ENCODE assay signal across 2 cellular contexts in the genomic region with DNA sequence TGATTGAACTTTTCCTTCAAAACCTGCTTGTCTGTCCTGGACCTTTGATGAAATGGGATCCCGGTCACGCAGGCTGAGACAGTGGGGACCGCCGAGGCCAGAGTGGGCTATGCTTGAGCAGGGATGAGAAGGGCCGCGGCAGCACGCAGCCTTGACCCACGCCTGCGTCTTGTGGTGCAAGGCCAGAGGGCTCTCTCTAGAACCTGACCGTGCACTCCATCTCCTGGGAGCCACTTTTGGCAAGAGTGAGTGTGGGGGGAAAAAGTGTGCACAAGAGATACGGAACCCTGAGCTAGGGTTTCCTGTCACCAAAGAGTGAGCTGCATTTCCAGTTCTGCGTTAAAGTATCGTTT.
TF ChIP-seq lines count a peak whose summit lies in the region.

No MANE protein-coding gene starts in this region.

TF ChIP-seq in GM12878, 131 proteins besides CTCF, POLR2A, EP300 and RAD21:
- TF ChIP-seq SMARCA5 (IDR thresholded peaks at IDR 0.05) (0 out of 2 replicates have a peak, but pooled peaks have one; percentile 3), BACH1 (IDR thresholded peaks at IDR 0.05; ENCODE audit: borderline replicate concordance) (peak; percentile 18; the same call in 1 of the 2 replicates), PAX5 (IDR thresholded peaks at IDR 0.05; ENCODE audit: borderline replicate concordance, low read depth, low read length) (0 out of 2 replicates have a peak, but pooled peaks have one; percentile 6), POLR2AphosphoS2 (IDR thresholded peaks at IDR 0.05; ENCODE audit: low read depth, low read length) (0 out of 2 replicates have a peak, but pooled peaks have one; percentile 55), MAX (IDR thresholded peaks at IDR 0.05; ENCODE audit: low read depth, low read length) (no peak), SIN3A (IDR thresholded peaks at IDR 0.05; ENCODE audit: low read depth, low read length) (0 out of 2 replicates have a peak, but pooled peaks have one; percentile 15), LARP7 (IDR thresholded peaks at IDR 0.05) (peak; percentile 7; the same call in 1 of the 2 replicates), ZNF687 (IDR thresholded peaks at IDR 0.05) (peak; percentile 20; the same call in 1 of the 2 replicates), RFX5 (IDR thresholded peaks at IDR 0.05; ENCODE audit: low read depth, low read length) (no peak), ATF7 (IDR thresholded peaks at IDR 0.05; ENCODE audit: low read depth) (no peak)

TF ChIP-seq in GM23338, 12 proteins besides CTCF, POLR2A, EP300 and RAD21:
- TF ChIP-seq STAT1 (IDR thresholded peaks at IDR 0.05; ENCODE audit: unreplicated experiment) (no peak), ZNF114 (CRISPR knock-in tag; IDR thresholded peaks at IDR 0.05) (no peak), REST (IDR thresholded peaks at IDR 0.05; ENCODE audit: unreplicated experiment) (no peak), ZNF331 (CRISPR knock-in tag; IDR thresholded peaks at IDR 0.05; ENCODE audit: low read depth) (no peak), ZNF462 (CRISPR knock-in tag; IDR thresholded peaks at IDR 0.05) (no peak), EZH2 (IDR thresholded peaks at IDR 0.05; ENCODE audit: low read depth, unreplicated experiment) (no peak), EZH2phosphoT487 (IDR thresholded peaks at IDR 0.05; ENCODE audit: unreplicated experiment) (no peak), POLR2AphosphoS5 (IDR thresholded peaks at IDR 0.05; ENCODE audit: low read depth) (no peak), CREB1 (CRISPR knock-in tag; IDR thresholded peaks at IDR 0.05; ENCODE audit: low read depth) (no peak), ETS1 (IDR thresholded peaks at IDR 0.05) (no peak), JUNB (IDR thresholded peaks at IDR 0.05; ENCODE audit: unreplicated experiment) (no peak), NANOG (IDR thresholded peaks at IDR 0.05; ENCODE audit: borderline replicate concordance) (no peak)
